Comparison of ENCODE assay signal across 41 cellular contexts in the genomic region with DNA sequence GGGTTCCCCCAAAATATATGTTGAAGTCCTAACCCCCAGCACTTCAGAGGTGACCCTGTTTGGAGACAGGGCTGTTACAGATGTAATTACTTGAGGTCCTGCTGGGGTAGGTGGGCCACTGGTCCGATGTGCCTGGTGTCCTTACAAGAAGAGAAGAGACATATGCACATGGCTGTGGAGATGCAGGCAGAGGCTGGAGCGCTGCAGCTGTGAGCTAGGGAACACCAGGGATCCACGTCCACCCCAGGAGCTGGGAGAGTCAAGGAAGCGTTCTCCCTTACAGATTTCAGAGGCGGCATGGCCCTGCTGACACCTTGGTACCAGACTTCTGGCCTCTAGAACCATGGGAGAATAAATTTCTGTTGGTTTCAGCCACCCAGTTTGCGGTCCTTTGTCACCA. TPM values are rescaled to one million over a fixed set of nuclear protein-coding genes. Genes with fewer than 3 reads are reported as not detected.
"Had no signal": no experiment of that assay in that cellular context is flagged by ENCODE, and none has a peak within 500 bp of the region (broad histone marks: within the 10 kb centered on the region; RNA-seq: fewer than 3 reads in every experiment).

No MANE protein-coding gene starts in this region.

- H3K4me1 ChIP-seq: adrenal gland, body of pancreas, breast epithelium had no signal

- H3K27me3 ChIP-seq: adrenal gland, body of pancreas, brain microvascular endothelial cell, breast epithelium had no signal

- ATAC-seq: activated CD4-positive, alpha-beta T cell treated with anti-CD3 and anti-CD28 coated beads for 36 hours; activated CD4-positive, CD25-positive, alpha-beta regulatory T cell treated with anti-CD3 and anti-CD28 coated beads, Interleukin-2, amount 50 U/mL, for 24 hours; activated CD8-positive, alpha-beta memory T cell treated with anti-CD3 and anti-CD28 coated beads, Interleukin-2, amount 10 ng/mL, durations not matched to agents 7 days and 5 days; activated CD8-positive, alpha-beta T cell treated with anti-CD3 and anti-CD28 coated beads, Interleukin-2, amount 10 ng/mL, durations not matched to agents 7 days and 5 days; activated naive CD4-positive, alpha-beta T cell treated with anti-CD3 and anti-CD28 coated beads, Interleukin-2, amount 50 U/mL, for 72 hours; activated T-cell treated with anti-CD3 and anti-CD28 coated beads, Interleukin-2, amount 50 U/mL, for 72 hours; activated T-helper 17 cell treated with anti-CD3 and anti-CD28 coated beads, Interleukin-2, amount 50 U/mL, for 72 hours; body of pancreas; WTC11 had no signal

- DNase-seq: activated CD4-positive, alpha-beta memory T cell treated with anti-CD3 and anti-CD28 coated beads, Interleukin-2, amount 10 ng/mL, durations not matched to agents 7 days and 5 days; activated CD4-positive, alpha-beta T cell treated with anti-CD3 and anti-CD28 coated beads for 1 hour; activated CD4-positive, alpha-beta T cell treated with anti-CD3 and anti-CD28 coated beads for 36 hours; activated CD4-positive, alpha-beta T cell treated with anti-CD3 and anti-CD28 coated beads for 48 hours; activated CD4-positive, alpha-beta T cell treated with anti-CD3 and anti-CD28 coated beads, Interleukin-2, amount 10 ng/mL, durations not matched to agents 7 days and 5 days; activated CD4-positive, alpha-beta T cell treated with anti-CD3 and anti-CD28 coated beads, Interleukin-2, amount 50 U/mL, for 48 hours; activated CD4-positive, CD25-positive, alpha-beta regulatory T cell; activated CD8-positive, alpha-beta memory T cell treated with anti-CD3 and anti-CD28 coated beads for 24 hours; activated CD8-positive, alpha-beta memory T cell treated with anti-CD3 and anti-CD28 coated beads, Interleukin-2, amount 10 ng/mL, durations not matched to agents 7 days and 5 days; activated CD8-positive, alpha-beta memory T cell treated with anti-CD3 and anti-CD28 coated beads, Interleukin-2, amount 50 U/mL, for 48 hours; activated CD8-positive, alpha-beta T cell treated with anti-CD3 and anti-CD28 coated beads, Interleukin-2, amount 10 ng/mL, durations not matched to agents 7 days and 5 days; activated effector memory CD4-positive, alpha-beta T cell treated with anti-CD3 and anti-CD28 coated beads, Interleukin-2, amount 50 U/mL, for 16 hours; activated gamma-delta T cell treated with Interleukin-2 at 50 U/mL for 16 hours; activated naive CD4-positive, alpha-beta T cell; activated naive CD4-positive, alpha-beta T cell treated with anti-CD3 and anti-CD28 coated beads for 36 hours; activated naive CD4-positive, alpha-beta T cell treated with anti-CD3 and anti-CD28 coated beads, Interleukin-2, amount 50 U/mL, for 16 hours; activated naive CD8-positive, alpha-beta T cell treated with anti-CD3 and anti-CD28 coated beads for 36 hours; activated T-cell treated with anti-CD3 and anti-CD28 coated beads, Interleukin-2, amount 50 U/mL, for 24 hours; activated T-cell treated with anti-CD3 and anti-CD28 coated beads, Interleukin-2, amount 50 U/mL, for 72 hours; adrenal gland; amniotic stem cell; aorta; body of pancreas; brain microvascular endothelial cell; central memory CD4-positive, alpha-beta T cell; SW 1271; T-helper 1 cell; T-helper 2 cell; T-helper 9 cell; WERI-Rb-1 had no signal

- H3K27ac ChIP-seq: adrenal gland, body of pancreas, brain microvascular endothelial cell, breast epithelium, WERI-Rb-1 had no signal

- FAIRE-seq: astrocyte, TTC549 had no signal

- H3K4me3 Mint-ChIP-seq: activated CD4-positive, alpha-beta memory T cell treated with anti-CD3 and anti-CD28 coated beads, Interleukin-2, amount 10 ng/mL, durations not matched to agents 7 days and 5 days; activated CD4-positive, alpha-beta T cell treated with anti-CD3 and anti-CD28 coated beads for 36 hours; activated CD4-positive, alpha-beta T cell treated with anti-CD3 and anti-CD28 coated beads, Interleukin-2, amount 10 ng/mL, durations not matched to agents 7 days and 5 days; activated CD8-positive, alpha-beta memory T cell treated with anti-CD3 and anti-CD28 coated beads, Interleukin-2, amount 10 ng/mL, durations not matched to agents 7 days and 5 days; activated CD8-positive, alpha-beta T cell treated with anti-CD3 and anti-CD28 coated beads, Interleukin-2, amount 10 ng/mL, durations not matched to agents 7 days and 5 days; activated naive CD4-positive, alpha-beta T cell treated with anti-CD3 and anti-CD28 coated beads for 36 hours; activated naive CD8-positive, alpha-beta T cell treated with anti-CD3 and anti-CD28 coated beads for 36 hours; activated T-cell treated with anti-CD3 and anti-CD28 coated beads, Interleukin-2, amount 50 U/mL, for 24 hours; activated T-cell treated with anti-CD3 and anti-CD28 coated beads, Interleukin-2, amount 50 U/mL, for 72 hours; activated T-helper 1 cell treated with anti-CD3 and anti-CD28 coated beads, Interleukin-12 subunit alpha, Interleukin-12 subunit beta, Interleukin-2, Interleukin-4 antibody, amounts not matched to agents 30 ng/mL and 10 ng/mL and 1 ng/mL, durations not matched to agents 14 hours and 24 hours and 36 hours; activated T-helper 17 cell treated with anti-CD3 and anti-CD28 coated beads, Interleukin-2, amount 50 U/mL, for 72 hours; T-helper 1 cell treated with Interleukin-12 subunit alpha and Interleukin-12 subunit beta and Interleukin-4 antibody, amounts not matched to agents 30 μg/mL and 1 μg/mL, for 36 hours; T-helper 2 cell treated with Interferon-gamma antibody and Interleukin-4, amounts not matched to agents 5 μg/mL and 100 μg/mL, for 36 hours; WTC11 had no signal

- H3K36me3 ChIP-seq: adrenal gland, brain microvascular endothelial cell, breast epithelium, WERI-Rb-1 had no signal

- H3K36me3 Mint-ChIP-seq: activated CD8-positive, alpha-beta memory T cell treated with anti-CD3 and anti-CD28 coated beads, Interleukin-2, amount 10 ng/mL, durations not matched to agents 7 days and 5 days; activated naive CD4-positive, alpha-beta T cell treated with anti-CD3 and anti-CD28 coated beads, Interleukin-2, amount 50 U/mL, for 72 hours; activated naive CD8-positive, alpha-beta T cell treated with anti-CD3 and anti-CD28 coated beads for 36 hours; WTC11 had no signal

- H3K4me3 ChIP-seq: adrenal gland, body of pancreas, breast epithelium had no signal

- H3K4me1 Mint-ChIP-seq: activated CD4-positive, alpha-beta T cell treated with anti-CD3 and anti-CD28 coated beads, Interleukin-2, amount 10 ng/mL, durations not matched to agents 7 days and 5 days; activated T-helper 17 cell treated with anti-CD3 and anti-CD28 coated beads, Interleukin-2, amount 50 U/mL, for 72 hours had no signal

- H3K27me3 Mint-ChIP-seq: activated CD4-positive, alpha-beta memory T cell treated with anti-CD3 and anti-CD28 coated beads, Interleukin-2, amount 10 ng/mL, durations not matched to agents 7 days and 5 days; activated CD4-positive, alpha-beta T cell treated with anti-CD3 and anti-CD28 coated beads, Interleukin-2, amount 10 ng/mL, durations not matched to agents 7 days and 5 days; activated naive CD8-positive, alpha-beta T cell treated with anti-CD3 and anti-CD28 coated beads for 36 hours had no signal

- H3K9me3 ChIP-seq: adrenal gland, body of pancreas, breast epithelium had no signal

- H3K9me3 Mint-ChIP-seq: activated CD4-positive, alpha-beta memory T cell treated with anti-CD3 and anti-CD28 coated beads, Interleukin-2, amount 10 ng/mL, durations not matched to agents 7 days and 5 days; activated CD4-positive, alpha-beta T cell treated with anti-CD3 and anti-CD28 coated beads, Interleukin-2, amount 10 ng/mL, durations not matched to agents 7 days and 5 days; activated naive CD4-positive, alpha-beta T cell treated with anti-CD3 and anti-CD28 coated beads for 36 hours; activated naive CD4-positive, alpha-beta T cell treated with anti-CD3 and anti-CD28 coated beads, Interleukin-2, amount 50 U/mL, for 72 hours; activated naive CD8-positive, alpha-beta T cell treated with anti-CD3 and anti-CD28 coated beads for 36 hours; activated T-cell treated with anti-CD3 and anti-CD28 coated beads, Interleukin-2, amount 50 U/mL, for 24 hours; activated T-cell treated with anti-CD3 and anti-CD28 coated beads, Interleukin-2, amount 50 U/mL, for 72 hours; activated T-helper 1 cell treated with anti-CD3 and anti-CD28 coated beads, Interleukin-12 subunit alpha, Interleukin-12 subunit beta, Interleukin-2, Interleukin-4 antibody, amounts not matched to agents 30 ng/mL and 10 ng/mL and 1 ng/mL, durations not matched to agents 14 hours and 24 hours and 36 hours; activated T-helper 17 cell treated with anti-CD3 and anti-CD28 coated beads, Interleukin-2, amount 50 U/mL, for 72 hours; T-helper 1 cell treated with Interleukin-12 subunit alpha and Interleukin-12 subunit beta and Interleukin-4 antibody, amounts not matched to agents 30 μg/mL and 1 μg/mL, for 36 hours; T-helper 2 cell treated with Interferon-gamma antibody and Interleukin-4, amounts not matched to agents 5 μg/mL and 100 μg/mL, for 36 hours; WTC11 had no signal

RNA-seq across cellular contexts. Expression of a gene that starts 11.7 kb away (rescaled TPM):
- total RNA-seq: activated CD4-positive, alpha-beta memory T cell treated with anti-CD3 and anti-CD28 coated beads, Interleukin-2, amount 10 ng/mL, durations not matched to agents 7 days and 5 days; activated CD4-positive, alpha-beta T cell treated with anti-CD3 and anti-CD28 coated beads for 36 hours; activated CD4-positive, alpha-beta T cell treated with anti-CD3 and anti-CD28 coated beads, Interleukin-2, amount 10 ng/mL, durations not matched to agents 7 days and 5 days; activated CD8-positive, alpha-beta memory T cell treated with anti-CD3 and anti-CD28 coated beads, Interleukin-2, amount 10 ng/mL, durations not matched to agents 7 days and 5 days; activated CD8-positive, alpha-beta T cell treated with anti-CD3 and anti-CD28 coated beads, Interleukin-2, amount 10 ng/mL, durations not matched to agents 7 days and 5 days; activated naive CD4-positive, alpha-beta T cell treated with anti-CD3 and anti-CD28 coated beads for 36 hours; activated naive CD4-positive, alpha-beta T cell treated with anti-CD3 and anti-CD28 coated beads, Interleukin-2, amount 50 U/mL, for 72 hours; activated naive CD8-positive, alpha-beta T cell treated with anti-CD3 and anti-CD28 coated beads for 36 hours; activated T-cell treated with anti-CD3 and anti-CD28 coated beads, Interleukin-2, amount 50 U/mL, for 72 hours; activated T-helper 1 cell treated with anti-CD3 and anti-CD28 coated beads, Interleukin-12 subunit alpha, Interleukin-12 subunit beta, Interleukin-2, Interleukin-4 antibody, amounts not matched to agents 30 ng/mL and 10 ng/mL and 1 ng/mL, durations not matched to agents 14 hours and 24 hours and 36 hours; activated T-helper 17 cell treated with anti-CD3 and anti-CD28 coated beads, Interleukin-2, amount 50 U/mL, for 72 hours; adrenal gland; astrocyte; body of pancreas; breast epithelium; cardiac septum had no signal
- polyA plus RNA-seq: adrenal gland had no signal
